ENCODE assay signal across 11 cellular contexts in genomic region chr3:102181202-102181920, GRCh38.
DNase-seq lines count a peak whose midpoint lies in the region; ATAC-seq lines count a peak whose summit lies in the region.
"Had no signal": no experiment of that assay in that cellular context is flagged by ENCODE, and none has a peak within 500 bp of the region (broad histone marks: within the 10 kb centered on the region; RNA-seq: fewer than 3 reads in every experiment).

No MANE protein-coding gene starts in this region.

- intact Hi-C loops in left ventricle myocardium superior (cut with micrococcal nuclease) = no loop called here

- peak overlapping the region in 17 of 21 experiments; percentile 1 to 85 (median 49) for H3K27ac ChIP-seq in skin epidermis

- ATAC-seq in left ventricle myocardium superior (peak; percentile 57), GM18511 (IDR thresholded peaks at IDR 0.05; ENCODE audit: unreplicated experiment) (no peak)
- no peak for ATAC-seq in stimulated activated naive CD8-positive, alpha-beta T cell treated with anti-CD3 and anti-CD28 coated beads, Interleukin-15, Interleukin-2, amounts not matched to agents 100 U/mL and 50 U/mL, for 24 hours

- no peak overlapping the region for H3K4me3 ChIP-seq in skin epidermis

- DNase-seq in ELR (ENCODE audit: low read depth) = peak; percentile 39
- DNase-seq in amniotic epithelial cell (ENCODE audit: low read depth) = peak; percentile 90
- DNase-seq in left ventricle myocardium superior = no peak
- DNase-seq in NAMALWA (ENCODE audit: low spot score) = no peak
- no peak for DNase-seq in NCI-H1417 treated with DMSO at 0.1 percent for 48 hours (lab: John Stamatoyannopoulos, UW)
- no peak for DNase-seq in stimulated activated naive CD8-positive, alpha-beta T cell treated with anti-CD3 and anti-CD28 coated beads, Interleukin-15, Interleukin-2, amounts not matched to agents 100 U/mL and 50 U/mL, for 24 hours
- DNase-seq: activated B cell treated with CpG ODN at 0.5 μM for 24 hours; immature natural killer cell; stimulated activated CD4-positive, alpha-beta T cell treated with anti-CD3 and anti-CD28 coated beads, Interleukin-1b, Interleukin-23, amount 100 ng/mL, for 48 hours had no signal

Comparison
In these comparisons a context has a peak if more than half of its experiments do, and no peak if none do; other contexts are left out.
1. DNase-seq: peak in ELR (single experiment) and amniotic epithelial cell (single experiment); none in left ventricle myocardium superior (single experiment), NAMALWA (single experiment), NCI-H1417 treated with DMSO at 0.1 percent for 48 hours (single experiment) and stimulated activated naive CD8-positive, alpha-beta T cell treated with anti-CD3 and anti-CD28 coated beads, Interleukin-15, Interleukin-2, amounts not matched to agents 100 U/mL and 50 U/mL, for 24 hours (single experiment).